ENCODE assay signal across 13 cellular contexts in the genomic region with DNA sequence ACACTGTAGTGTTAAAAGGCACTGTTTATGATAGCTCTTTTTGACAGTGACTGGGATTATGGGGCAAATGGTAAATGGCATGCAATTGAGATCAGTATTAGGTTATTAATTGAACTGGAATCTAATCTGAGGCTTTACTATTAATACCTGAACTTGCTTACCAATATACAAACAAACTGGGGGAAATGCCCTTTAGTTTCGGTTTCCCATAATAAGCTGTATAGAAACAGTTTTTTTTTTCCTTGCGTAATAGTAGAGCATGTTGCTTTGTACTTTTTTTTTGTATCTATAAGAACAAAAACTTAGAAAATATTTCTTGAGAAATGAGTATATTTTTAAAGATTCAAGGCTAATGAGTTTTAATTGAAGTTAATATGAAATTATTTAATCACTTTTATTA.
A peak's percentile ranks its signal among the peaks of the same experiment; 100 is the strongest.
DNase-seq lines count a peak whose midpoint lies in the region; ATAC-seq, FAIRE-seq and TF ChIP-seq lines count a peak whose summit lies in the region.
"Had no signal": no experiment of that assay in that cellular context is flagged by ENCODE, and none has a peak within 500 bp of the region (broad histone marks: within the 10 kb centered on the region; RNA-seq: fewer than 3 reads in every experiment).

No MANE protein-coding gene starts in this region.

- no peaks in the 10 kb centered on the region for H3K9me3 ChIP-seq in pancreas
- H3K9me3 ChIP-seq: thyroid gland had no signal

- intact Hi-C loops in CD14-positive monocyte (cut with micrococcal nuclease): no loop called here
- intact Hi-C loops in pancreas (cut with DNase I): no loop called here
- intact Hi-C loops in head of caudate nucleus (cut with DNase I): no loop called here

- H3K4me3 ChIP-seq in pancreas: no peak overlapping the region
- H3K4me3 ChIP-seq: cardiac muscle cell, thyroid gland had no signal

- peaks cover 27 to 73% (median 37%) of the 10 kb centered on the region in 3 donors for H3K4me1 ChIP-seq in pancreas

- H3K36me3 Mint-ChIP-seq in CD14-positive monocyte: peaks cover 31 to 38% of the 10 kb centered on the region in 2 donors
- peaks cover 4% of the 10 kb centered on the region for H3K36me3 Mint-ChIP-seq in central memory CD8-positive, alpha-beta T cell (ENCODE audit: insufficient read depth)
- peaks cover 13% of the 10 kb centered on the region for H3K36me3 Mint-ChIP-seq in stimulated activated memory B cell treated with anti-CD40 and anti-IgM and Interleukin-4, amounts not matched to agents 10 μg/mL and 1 μg/mL and 100 μg/mL, for 72 hours

- H3K9me3 Mint-ChIP-seq in CD14-positive monocyte: no peaks in the 10 kb centered on the region
- no peaks in the 10 kb centered on the region for H3K9me3 Mint-ChIP-seq in central memory CD8-positive, alpha-beta T cell
- no peaks in the 10 kb centered on the region for H3K9me3 Mint-ChIP-seq in stimulated activated memory B cell treated with anti-CD40 and anti-IgM and Interleukin-4, amounts not matched to agents 10 μg/mL and 1 μg/mL and 100 μg/mL, for 72 hours

- H3K4me3 Mint-ChIP-seq in CD14-positive monocyte: peak overlapping the region in 1 of 2 donors; percentile 42
- H3K4me3 Mint-ChIP-seq in central memory CD8-positive, alpha-beta T cell: peak overlapping the region; percentile 40
- H3K4me3 Mint-ChIP-seq in stimulated activated memory B cell treated with anti-CD40 and anti-IgM and Interleukin-4, amounts not matched to agents 10 μg/mL and 1 μg/mL and 100 μg/mL, for 72 hours: no peak overlapping the region

- no peak for FAIRE-seq in pancreas (lab: Jason Lieb, UNC)
- FAIRE-seq: H1, islet of Langerhans had no signal

- H3K36me3 ChIP-seq in pancreas: no peaks in the 10 kb centered on the region
- H3K36me3 ChIP-seq: cardiac muscle cell, thyroid gland had no signal

- H3K27ac Mint-ChIP-seq in CD14-positive monocyte: peak overlapping the region; percentile 92 to 98 (median 97)
- H3K27ac Mint-ChIP-seq in central memory CD8-positive, alpha-beta T cell (ENCODE audit: low read depth): peak overlapping the region; percentile 56
- no peak overlapping the region for H3K27ac Mint-ChIP-seq in stimulated activated memory B cell treated with anti-CD40 and anti-IgM and Interleukin-4, amounts not matched to agents 10 μg/mL and 1 μg/mL and 100 μg/mL, for 72 hours

- ATAC-seq in GM19438 (IDR thresholded peaks at IDR 0.05; ENCODE audit: low read depth, unreplicated experiment) (peak; percentile 47), HG03439 (IDR thresholded peaks at IDR 0.05; ENCODE audit: unreplicated experiment) (peak; percentile 50), pancreas (no peak)
- ATAC-seq in central memory CD8-positive, alpha-beta T cell (replicated peaks; ENCODE audit: extremely low read depth, poor library complexity, severe bottlenecking): no peak
- ATAC-seq in stimulated activated memory B cell treated with anti-CD40 and anti-IgM and Interleukin-4, amounts not matched to agents 10 μg/mL and 1 μg/mL and 100 μg/mL, for 72 hours: no peak

- H3K27me3 Mint-ChIP-seq in CD14-positive monocyte (ENCODE audit: low read depth in 3 of 3): no peaks in the 10 kb centered on the region
- no peaks in the 10 kb centered on the region for H3K27me3 Mint-ChIP-seq in central memory CD8-positive, alpha-beta T cell
- no peaks in the 10 kb centered on the region for H3K27me3 Mint-ChIP-seq in stimulated activated memory B cell treated with anti-CD40 and anti-IgM and Interleukin-4, amounts not matched to agents 10 μg/mL and 1 μg/mL and 100 μg/mL, for 72 hours

- no peaks in the 10 kb centered on the region for H3K27me3 ChIP-seq in pancreas
- H3K27me3 ChIP-seq: cardiac muscle cell, thyroid gland had no signal

- WGBS in pancreas, 2 donors: 83 to 91% methylated on average over 2 of the region's 2 CpGs

- TF ChIP-seq CTCF in CD14-positive monocyte (IDR thresholded peaks at IDR 0.05): no peak
- no peak for TF ChIP-seq CTCF in pancreas (IDR thresholded peaks at IDR 0.05)

- no peak for DNase-seq in CD14-positive monocyte (ENCODE audit: low spot score)
- DNase-seq in central memory CD8-positive, alpha-beta T cell (ENCODE audit: low spot score in 2 of 2): no peak
- DNase-seq in pancreas: no peak
- DNase-seq in activated naive CD4-positive, alpha-beta T cell treated with Interleukin-2 at 50 U/mL for 16 hours: no peak
- no peak for DNase-seq in head of caudate nucleus
- DNase-seq: NCI-H2171 treated with DMSO at 0.1 percent for 48 hours, thyroid gland had no signal

- peak overlapping the region in 2 of 4 donors; percentile 22 to 79 for H3K27ac ChIP-seq in pancreas
- H3K27ac ChIP-seq: cardiac muscle cell had no signal

- H3K4me1 Mint-ChIP-seq in CD14-positive monocyte: peaks cover 82% of the 10 kb centered on the region
- peaks cover 67% of the 10 kb centered on the region for H3K4me1 Mint-ChIP-seq in central memory CD8-positive, alpha-beta T cell
- peaks cover 14% of the 10 kb centered on the region for H3K4me1 Mint-ChIP-seq in stimulated activated memory B cell treated with anti-CD40 and anti-IgM and Interleukin-4, amounts not matched to agents 10 μg/mL and 1 μg/mL and 100 μg/mL, for 72 hours

Comparison
In these comparisons a context has a peak if more than half of its experiments do, and no peak if none do; other contexts are left out.
1. ATAC-seq: peak in GM19438 (single experiment) and HG03439 (single experiment); none in central memory CD8-positive, alpha-beta T cell (single experiment), pancreas (0 of 4) and stimulated activated memory B cell treated with anti-CD40 and anti-IgM and Interleukin-4, amounts not matched to agents 10 μg/mL and 1 μg/mL and 100 μg/mL, for 72 hours (single experiment).